ENCODE assay signal across 10 cellular contexts in genomic region chr3:184666422-184666821, GRCh38.
"Had no signal": no experiment of that assay in that cellular context is flagged by ENCODE, and none has a peak within 500 bp of the region (broad histone marks: within the 10 kb centered on the region; RNA-seq: fewer than 3 reads in every experiment).

No MANE protein-coding gene starts in this region.

- H3K9me3 ChIP-seq: esophagus squamous epithelium, thyroid gland had no signal

- DNase-seq: activated CD4-positive, CD25-positive, alpha-beta regulatory T cell; dorsolateral prefrontal cortex; esophagus squamous epithelium; foreskin fibroblast; head of caudate nucleus; islet precursor cell; natural killer cell; nucleus accumbens; thyroid gland had no signal

- H3K36me3 ChIP-seq: esophagus squamous epithelium, thyroid gland had no signal

- H3K4me1 ChIP-seq: esophagus squamous epithelium, thyroid gland had no signal

- H3K4me3 ChIP-seq: dorsolateral prefrontal cortex, esophagus squamous epithelium, smooth muscle cell, thyroid gland had no signal

- H3K27me3 ChIP-seq: esophagus squamous epithelium, thyroid gland had no signal

- H3K27ac ChIP-seq: dorsolateral prefrontal cortex, esophagus squamous epithelium, thyroid gland had no signal

- H3K4me2 ChIP-seq: smooth muscle cell had no signal
